40 cellular contexts compared by ENCODE assay signal in genomic region chr15:45099549-45100165, GRCh38. TPM values are rescaled to one million over a fixed set of nuclear protein-coding genes. Genes with fewer than 3 reads are reported as not detected.
"Had no signal": no experiment of that assay in that cellular context is flagged by ENCODE, and none has a peak within 500 bp of the region (broad histone marks: within the 10 kb centered on the region; RNA-seq: fewer than 3 reads in every experiment).

No MANE protein-coding gene starts in this region.

- ATAC-seq: effector memory CD8-positive, alpha-beta T cell; esophagus mucosa; natural killer cell; right lobe of liver; stimulated activated memory B cell treated with anti-CD40 and anti-IgM and Interleukin-4, amounts not matched to agents 10 μg/mL and 1 μg/mL and 100 μg/mL, for 72 hours; stimulated activated naive CD8-positive, alpha-beta T cell treated with anti-CD3 and anti-CD28 coated beads, Interleukin-15, amount 100 ng/mL, for 72 hours; T-helper 17 cell had no signal

- H3K9ac ChIP-seq: neural progenitor cell had no signal

- H3K27me3 ChIP-seq: brain microvascular endothelial cell, right lobe of liver, vagina had no signal

- H3K36me3 ChIP-seq: brain microvascular endothelial cell, neural progenitor cell, right lobe of liver, vagina, WERI-Rb-1 had no signal

- H3K4me2 ChIP-seq: neural progenitor cell had no signal

- H3K4me1 ChIP-seq: right lobe of liver, vagina had no signal

- DNase-seq: activated CD4-positive, alpha-beta memory T cell treated with anti-CD3 and anti-CD28 coated beads for 36 hours; activated CD4-positive, alpha-beta T cell treated with anti-CD3 and anti-CD28 coated beads, Interleukin-2, amount 10 ng/mL, durations not matched to agents 24 days and 14 days; activated CD4-positive, CD25-positive, alpha-beta regulatory T cell treated with anti-CD3 and anti-CD28 coated beads, Interleukin-2, amount 50 U/mL, for 72 hours; activated CD8-positive, alpha-beta memory T cell treated with anti-CD3 and anti-CD28 coated beads, Interleukin-2, amount 50 U/mL, for 4 hours; activated gamma-delta T cell treated with Interleukin-2 at 50 U/mL for 16 hours; activated naive CD4-positive, alpha-beta T cell treated with anti-CD3 and anti-CD28 coated beads, Interleukin-2, amount 50 U/mL, for 16 hours; activated T-cell treated with anti-CD3 and anti-CD28 coated beads, Interleukin-2, amount 50 U/mL, for 1 hour; amniotic stem cell; brain microvascular endothelial cell; caudate nucleus; cortex of kidney; effector memory CD8-positive, alpha-beta T cell; foreskin fibroblast; hypothalamus; immature natural killer cell; kidney; mesenchymal stem cell; natural killer cell; right lobe of liver; small intestine; stimulated activated CD4-positive, alpha-beta T cell treated with anti-CD3 and anti-CD28 coated beads, Interleukin-1b, Interleukin-23, amount 100 ng/mL, for 48 hours; stimulated activated CD4-positive, alpha-beta T cell treated with anti-CD3 and anti-CD28 coated beads, Interleukin-4, amount 100 ng/mL, for 4 hours; stimulated activated CD8-positive, alpha-beta memory T cell treated with anti-CD3 and anti-CD28 coated beads, Interleukin-4, amount 100 ng/mL, for 48 hours; stimulated activated naive CD8-positive, alpha-beta T cell treated with anti-CD3 and anti-CD28 coated beads, Interleukin-15, amount 100 ng/mL, for 72 hours; substantia nigra; T-helper 17 cell; T1000; WERI-Rb-1 had no signal

- H3K9me3 ChIP-seq: right lobe of liver, vagina had no signal

- H3K4me3 ChIP-seq: neural progenitor cell, right lobe of liver, vagina had no signal

- H2AFZ ChIP-seq: neural progenitor cell had no signal

- H3K27ac ChIP-seq: brain microvascular endothelial cell, neural progenitor cell, right lobe of liver, vagina, WERI-Rb-1 had no signal

RNA-seq across cellular contexts. Expression of gene DUOX2, which starts 14.3 kb away (rescaled TPM):
- total RNA-seq: activated CD4-positive, alpha-beta T cell treated with anti-CD3 and anti-CD28 coated beads, Interleukin-2, amount 10 ng/mL, durations not matched to agents 24 days and 14 days; activated T-helper 1 cell treated with anti-CD3 and anti-CD28 coated beads, Interleukin-12 subunit alpha, Interleukin-12 subunit beta, Interleukin-2, Interleukin-4 antibody, amounts not matched to agents 30 ng/mL and 10 ng/mL and 1 ng/mL, durations not matched to agents 14 hours and 24 hours and 36 hours; chondrocyte; endothelial cell of umbilical vein had no signal
- polyA plus RNA-seq: immature natural killer cell had no signal

RNA-seq across cellular contexts. Expression of gene DUOXA2, which starts 14.5 kb away (rescaled TPM):
- total RNA-seq: activated CD4-positive, alpha-beta memory T cell treated with anti-CD3 and anti-CD28 coated beads for 36 hours; activated CD4-positive, alpha-beta T cell treated with anti-CD3 and anti-CD28 coated beads, Interleukin-2, amount 10 ng/mL, durations not matched to agents 24 days and 14 days; activated CD8-positive, alpha-beta memory T cell treated with anti-CD3 and anti-CD28 coated beads for 36 hours; activated T-helper 1 cell treated with anti-CD3 and anti-CD28 coated beads, Interleukin-12 subunit alpha, Interleukin-12 subunit beta, Interleukin-2, Interleukin-4 antibody, amounts not matched to agents 30 ng/mL and 10 ng/mL and 1 ng/mL, durations not matched to agents 14 hours and 24 hours and 36 hours; astrocyte; chondrocyte; endothelial cell of umbilical vein; kidney; lower leg skin; mononuclear cell; natural killer cell; omental fat pad; T-helper 17 cell had no signal
- polyA plus RNA-seq: endothelial cell of umbilical vein, immature natural killer cell had no signal

RNA-seq across cellular contexts. Expression of gene DUOXA1, which starts 30.0 kb away (rescaled TPM):
- total RNA-seq: activated CD4-positive, alpha-beta T cell treated with anti-CD3 and anti-CD28 coated beads, Interleukin-2, amount 10 ng/mL, durations not matched to agents 24 days and 14 days; activated CD8-positive, alpha-beta memory T cell treated with anti-CD3 and anti-CD28 coated beads for 36 hours; activated T-helper 1 cell treated with anti-CD3 and anti-CD28 coated beads, Interleukin-12 subunit alpha, Interleukin-12 subunit beta, Interleukin-2, Interleukin-4 antibody, amounts not matched to agents 30 ng/mL and 10 ng/mL and 1 ng/mL, durations not matched to agents 14 hours and 24 hours and 36 hours; endothelial cell of umbilical vein; right lobe of liver had no signal
- polyA plus RNA-seq: immature natural killer cell had no signal

RNA-seq across cellular contexts. Expression of gene DUOX1, which starts 30.1 kb away (rescaled TPM):
- total RNA-seq: chondrocyte, endothelial cell of umbilical vein had no signal
- polyA plus RNA-seq: endothelial cell of umbilical vein had no signal
